12 cellular contexts compared by ENCODE assay signal in the genomic region with DNA sequence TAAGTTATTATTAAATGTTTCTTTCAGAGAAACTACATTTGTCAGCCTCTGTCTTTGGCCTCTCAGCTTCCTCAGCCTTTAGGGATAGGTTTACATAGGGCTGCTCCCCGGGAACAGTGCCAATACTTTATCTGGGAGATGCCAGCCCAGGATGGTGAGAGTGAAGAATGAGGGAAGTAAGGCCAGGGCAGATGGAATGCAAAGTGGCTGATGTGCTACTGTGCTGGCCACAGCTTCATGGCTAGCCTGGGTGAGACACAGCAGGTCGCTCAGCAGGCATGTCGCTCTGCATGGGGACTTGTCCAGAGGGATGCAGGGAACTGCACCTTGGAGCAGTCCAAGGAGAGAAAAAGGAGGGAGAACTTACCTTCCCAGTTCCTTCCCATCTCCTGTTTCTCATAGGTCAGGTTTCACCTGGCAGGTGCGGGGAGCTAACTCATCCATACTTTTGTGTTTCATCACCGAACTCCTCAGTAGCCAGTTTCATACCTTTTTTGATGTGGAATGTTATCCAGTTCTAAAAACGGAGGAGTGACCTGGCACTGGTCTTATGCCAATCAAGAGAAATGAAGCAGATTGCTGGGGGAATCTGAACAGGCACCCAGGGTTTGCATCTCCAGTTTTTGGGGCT. TPM values are rescaled to one million over a fixed set of nuclear protein-coding genes. Genes with fewer than 3 reads are reported as not detected.
DNase-seq lines count a peak whose midpoint lies in the region; ATAC-seq, FAIRE-seq and TF ChIP-seq lines count a peak whose summit lies in the region.
"Had no signal": no experiment of that assay in that cellular context is flagged by ENCODE, and none has a peak within 500 bp of the region (broad histone marks: within the 10 kb centered on the region; RNA-seq: fewer than 3 reads in every experiment).

No MANE protein-coding gene starts in this region.

- H3K4me3 ChIP-seq in MG63: no peak overlapping the region
- no peak overlapping the region for H3K4me3 ChIP-seq in adrenal gland

- H3K36me3 ChIP-seq in MG63 (no peaks in the 10 kb centered on the region), adrenal gland (replicated peaks in 1 of 2) (no peaks in the 10 kb centered on the region)

- peaks cover 0 to 7% of the 10 kb centered on the region in 2 donors for H3K4me1 ChIP-seq in adrenal gland (replicated peaks in 1 of 2)

- peak overlapping the region in 1 of 6 donors; percentile 10 for H3K27ac Mint-ChIP-seq in immature natural killer cell
- H3K27ac Mint-ChIP-seq: stimulated activated memory B cell treated with anti-CD40 and anti-IgM and Interleukin-4, amounts not matched to agents 10 μg/mL and 1 μg/mL and 100 μg/mL, for 72 hours had no signal

- intact Hi-C loops in adrenal gland (cut with DNase I): no loop called here

- TF ChIP-seq POLR2A in GM12891 (IDR thresholded peaks at IDR 0.05; ENCODE audit: low read depth, low read length) (no peak), adrenal gland (IDR thresholded peaks at IDR 0.05) (no peak)

- peaks cover 25 to 44% of the 10 kb centered on the region in 2 donors for H3K4me1 Mint-ChIP-seq in immature natural killer cell
- H3K4me1 Mint-ChIP-seq: neural crest cell had no signal

- no peaks in the 10 kb centered on the region for H3K9me3 Mint-ChIP-seq in immature natural killer cell
- H3K9me3 Mint-ChIP-seq: central memory CD8-positive, alpha-beta T cell had no signal

- H3K27ac ChIP-seq in adrenal gland: no peak overlapping the region

- H3K27me3 ChIP-seq in MG63 (no peaks in the 10 kb centered on the region), adrenal gland (no peaks in the 10 kb centered on the region)

- no peak overlapping the region for H3K4me3 Mint-ChIP-seq in immature natural killer cell
- H3K4me3 Mint-ChIP-seq: central memory CD8-positive, alpha-beta T cell; neural crest cell; stimulated activated memory B cell treated with anti-CD40 and anti-IgM and Interleukin-4, amounts not matched to agents 10 μg/mL and 1 μg/mL and 100 μg/mL, for 72 hours had no signal

- no peak for ATAC-seq in HG02885 (IDR thresholded peaks at IDR 0.05; ENCODE audit: poor library complexity, unreplicated experiment)

- DNase-seq in GM12891 (ENCODE audit: insufficient read length, low spot score) (no peak), MG63 (peak; percentile 48), adrenal gland (peak in 6 of 7 donors; percentile 48 to 81 (median 70)), mesenteric fat pad (ENCODE audit: low spot score) (peak; percentile 64), immature natural killer cell (no peak), ecto neural progenitor cell (ENCODE audit: low spot score) (no peak), activated gamma-delta T cell (lab: John Stamatoyannopoulos, UW) (no peak)
- DNase-seq: activated T-cell treated with anti-CD3 and anti-CD28 coated beads, Interleukin-2, amount 50 U/mL, for 1 hour had no signal

- no peak for TF ChIP-seq CTCF in adrenal gland (IDR thresholded peaks at IDR 0.05)

- 63 to 79% (median 78%) methylated on average over 6 of the region's 6 CpGs for WGBS in adrenal gland, 4 donors

- H3K36me3 Mint-ChIP-seq in immature natural killer cell: peaks cover 0 to 4% (median 0%) of the 10 kb centered on the region in 3 donors
- H3K36me3 Mint-ChIP-seq: stimulated activated memory B cell treated with anti-CD40 and anti-IgM and Interleukin-4, amounts not matched to agents 10 μg/mL and 1 μg/mL and 100 μg/mL, for 72 hours had no signal

- peaks cover 15% of the 10 kb centered on the region for H3K9me3 ChIP-seq in MG63
- H3K9me3 ChIP-seq in adrenal gland (replicated peaks in 1 of 3): no peaks in the 10 kb centered on the region

- peaks cover 0 to 3% (median 0%) of the 10 kb centered on the region in 3 donors for H3K27me3 Mint-ChIP-seq in immature natural killer cell (ENCODE audit: low read depth in 3 of 3)
- H3K27me3 Mint-ChIP-seq: central memory CD8-positive, alpha-beta T cell had no signal

- peak; percentile 64 for FAIRE-seq in GM12891 (lab: Jason Lieb, UNC)

TF ChIP-seq in GM12891, 5 proteins besides CTCF, POLR2A, EP300 and RAD21:
- TF ChIP-seq POU2F2 (IDR thresholded peaks at IDR 0.05; ENCODE audit: low read depth, low read length) (no peak), SPI1 (IDR thresholded peaks at IDR 0.05; ENCODE audit: low read depth, low read length) (no peak), POLR2AphosphoS5 (IDR thresholded peaks at IDR 0.05; ENCODE audit: low read depth, low read length) (no peak), TAF1 (IDR thresholded peaks at IDR 0.05; ENCODE audit: low read depth, low read length) (no peak), PAX5 (IDR thresholded peaks at IDR 0.05; ENCODE audit: insufficient read depth, low read length, severe bottlenecking) (no peak)

RNA-seq across cellular contexts. Expression of a gene that starts 30.9 kb away (rescaled TPM):
- polyA plus RNA-seq in GM12891 (2012; ENCODE audit: low read depth, missing spikeins): 41.0 TPM
- 1.8 and 2.8 TPM in 2 replicates for total RNA-seq in MG63 (2014; rRNA removed; shearing (Covaris generic); ENCODE audit: low replicate concordance)
- total RNA-seq in adrenal gland (10 to 100 TPM; 26.1 to 50.6 (median 32.7) TPM), mesenteric fat pad (31.7 TPM)
- polyA plus RNA-seq in adrenal gland (10 to 100 TPM in 2 of 3 donors, 1 to 10 TPM in 1; 5.6 to 14.2 (median 12.4) TPM), immature natural killer cell (10 to 100 TPM in 1 of 3 donors, 1 to 10 TPM in 2; 3.8 to 14.0 (median 4.7) TPM)

Comparison
In these comparisons a context has a peak if more than half of its experiments do, and no peak if none do; other contexts are left out.
1. DNase-seq: peak in MG63 (single experiment), adrenal gland (6 of 7) and mesenteric fat pad (single experiment); none in GM12891 (single experiment), immature natural killer cell (0 of 3), ecto neural progenitor cell (single experiment) and activated gamma-delta T cell (single experiment).